ENCODE assay signal across 24 cellular contexts in genomic region chr1:25174730-25175612, GRCh38. TPM values are rescaled to one million over a fixed set of nuclear protein-coding genes. Genes with fewer than 3 reads are reported as not detected.
A peak's percentile ranks its signal among the peaks of the same experiment; 100 is the strongest.
DNase-seq lines count a peak whose midpoint lies in the region; ATAC-seq lines count a peak whose summit lies in the region.
"Had no signal": no experiment of that assay in that cellular context is flagged by ENCODE, and none has a peak within 500 bp of the region (broad histone marks: within the 10 kb centered on the region; RNA-seq: fewer than 3 reads in every experiment).

No MANE protein-coding gene starts in this region.

- H3K36me3 ChIP-seq in SK-N-MC (ENCODE audit: insufficient read depth, low read length), result no peaks in the 10 kb centered on the region
- H3K36me3 ChIP-seq: HAP-1, suprapubic skin had no signal

- H3K4me3 ChIP-seq in SK-N-MC, result no peak overlapping the region
- H3K4me3 ChIP-seq: GM12878, HAP-1, psoas muscle, suprapubic skin had no signal

- peak overlapping the region; percentile 91; the same call in 1 of the 2 replicates for H3K27ac ChIP-seq in SK-N-MC
- peak overlapping the region; percentile 49 for H3K27ac ChIP-seq in layer of hippocampus (ENCODE audit: low read depth, low read length)
- H3K27ac ChIP-seq: C4-2B, HL-60, psoas muscle, suprapubic skin had no signal

- DNase-seq in C1 segment of cervical spinal cord (lab: John Stamatoyannopoulos, UW) (peak in 10 of 14 donors; percentile 8 to 63 (median 32)), SK-N-MC (ENCODE audit: low read depth, low spot score) (no peak), nucleus accumbens (lab: John Stamatoyannopoulos, UW) (peak in 34 of 56 donors; percentile 8 to 62 (median 36)), CD1c-positive myeloid dendritic cell (ENCODE audit: extremely low spot score) (no peak), SK-N-DZ (ENCODE audit: low spot score) (no peak)
- no peak for DNase-seq in stimulated activated CD4-positive, alpha-beta T cell treated with anti-CD3 and anti-CD28 coated beads, Interleukin-2, amount 100 ng/mL, for 48 hours
- DNase-seq: activated CD4-positive, alpha-beta T cell treated with anti-CD3 and anti-CD28 coated beads for 48 hours; activated naive CD8-positive, alpha-beta T cell treated with anti-CD3 and anti-CD28 coated beads for 36 hours; dermis blood vessel endothelial cell; naive thymus-derived CD8-positive, alpha-beta T cell; NCI-H1092 treated with DMSO at 0.1 percent for 48 hours; NCI-H1930; NCI-H226; psoas muscle; SK-N-SH; small intestine; stimulated activated CD4-positive, alpha-beta T cell treated with anti-CD3 and anti-CD28 coated beads, Interleukin-1b, Interleukin-23, amount 100 ng/mL, for 48 hours had no signal

- H3K9me3 ChIP-seq in SK-N-MC (ENCODE audit: low read depth, low read length), result peaks cover 2% of the 10 kb centered on the region; the same call in 1 of the 2 replicates
- H3K9me3 ChIP-seq: HAP-1, psoas muscle, SK-N-SH, suprapubic skin had no signal

- no peak overlapping the region for H3K9ac ChIP-seq in SK-N-MC (ENCODE audit: insufficient read length)
- H3K9ac ChIP-seq: SK-N-SH had no signal

- no peaks in the 10 kb centered on the region for H3K27me3 ChIP-seq in layer of hippocampus (ENCODE audit: control insufficient read depth, insufficient read depth, low read length)
- H3K27me3 ChIP-seq: suprapubic skin had no signal

- ATAC-seq in GM19395 (IDR thresholded peaks at IDR 0.05; ENCODE audit: unreplicated experiment), result no peak
- ATAC-seq: GM12878; naive thymus-derived CD8-positive, alpha-beta T cell; psoas muscle had no signal

RNA-seq across cellular contexts. Expression of gene SYF2, which starts 57.3 kb away (rescaled TPM):
- polyA plus RNA-seq in SK-N-DZ (2014; cell fraction: cytosol; rRNA removed), result 45.9 and 58.1 TPM in 2 replicates
- polyA plus RNA-seq in SK-N-DZ (2014; cell fraction: nucleus; rRNA removed), result 28.5 and 47.8 TPM in 2 replicates

Comparison
In these comparisons a context has a peak if more than half of its experiments do, and no peak if none do; other contexts are left out.
1. DNase-seq: peak in C1 segment of cervical spinal cord (10 of 14) and nucleus accumbens (34 of 56); none in SK-N-MC (single experiment), CD1c-positive myeloid dendritic cell (single experiment), stimulated activated CD4-positive, alpha-beta T cell treated with anti-CD3 and anti-CD28 coated beads, Interleukin-2, amount 100 ng/mL, for 48 hours (0 of 2) and SK-N-DZ (single experiment).